Comparison of ENCODE assay signal across 8 cellular contexts in the genomic region with DNA sequence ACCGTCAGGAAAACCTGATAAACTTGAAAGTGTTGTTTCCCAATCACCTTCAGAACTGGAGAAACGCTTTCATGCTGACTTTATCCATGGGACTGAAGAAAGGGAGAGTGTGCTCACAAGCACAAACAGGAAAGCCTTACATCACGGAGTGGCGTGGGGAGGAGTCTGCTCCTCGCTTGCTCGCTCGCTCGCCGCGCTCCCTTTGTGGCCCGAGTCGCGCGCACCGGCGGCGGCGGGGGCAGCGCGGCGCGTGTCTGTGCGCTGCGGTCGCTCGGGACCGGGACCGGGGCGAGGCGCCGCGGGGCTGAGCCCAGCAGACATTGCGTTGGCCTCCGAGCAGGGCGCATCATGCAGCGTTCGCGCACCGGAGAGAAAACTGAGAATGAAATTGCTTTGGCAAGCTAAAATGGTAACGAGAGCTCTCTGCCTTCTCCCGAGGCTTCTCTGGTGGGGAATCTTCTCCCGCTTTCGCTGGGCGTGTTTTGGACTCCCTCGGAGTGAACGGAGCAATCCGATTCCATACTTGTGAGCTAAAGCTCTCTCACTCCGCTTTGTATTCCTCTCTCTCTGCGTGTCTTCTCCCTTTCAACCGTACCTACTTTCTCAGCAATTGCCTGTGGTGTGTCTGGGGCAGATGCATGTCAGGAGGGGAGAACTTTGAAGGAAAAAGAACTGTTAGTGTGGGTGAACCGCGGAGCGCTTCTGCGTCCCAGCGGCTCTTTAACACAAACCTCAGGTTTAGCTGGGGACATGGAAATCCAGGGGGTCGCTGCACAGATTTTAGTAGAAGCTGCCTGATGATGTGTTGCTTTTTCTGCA. TPM values are rescaled to one million over a fixed set of nuclear protein-coding genes. Genes with fewer than 3 reads are reported as not detected.
DNase-seq lines count a peak whose midpoint lies in the region; ATAC-seq, FAIRE-seq and TF ChIP-seq lines count a peak whose summit lies in the region.

A gene (plus strand): TSS at position 205 of the 819 bp plus-strand sequence. CDS start 178 bp downstream, at position 383.

- ATAC-seq in HG03460 (IDR thresholded peaks at IDR 0.05; ENCODE audit: unreplicated experiment) (peak; percentile 46), RWPE2 (ENCODE audit: low read depth) (peak; percentile 81)

- FAIRE-seq in GM19239 (lab: Jason Lieb, UNC), result peak; percentile 83

- peak within 1 kb of the TSS in 4 of 7 donors; percentile 2 to 78 (median 10) for H3K27ac Mint-ChIP-seq in CD4-positive, alpha-beta memory T cell
- peak within 1 kb of the TSS; percentile 89 to 99 (median 97) for H3K27ac Mint-ChIP-seq in brain

- POLR2A ChIA-PET in CD4-positive, alpha-beta memory T cell (lab: Charles Lee; ENCODE audit: partially characterized antibody), result no interaction called here

- in situ Hi-C loops in KBM-7 (cut with MboI; ENCODE audit: low pct_unique_long_range_greater_than_20kb, low sequenced_read_pairs), result no loop called here

- H3K27ac ChIP-seq in CD4-positive, alpha-beta memory T cell (ENCODE audit: low read depth, low read length), result no peak within 1 kb of the TSS
- no peak within 1 kb of the TSS for H3K27ac ChIP-seq in RWPE2 (ENCODE audit: poor library complexity, severe bottlenecking)
- H3K27ac ChIP-seq in iPS DF 6.9 (ENCODE audit: low read length), result no peak within 1 kb of the TSS

- H3K36me3 ChIP-seq in CD4-positive, alpha-beta memory T cell (ENCODE audit: insufficient read depth, low read length), result no peaks in the 10 kb centered on the region
- H3K36me3 ChIP-seq in RWPE2 (ENCODE audit: low read depth) (no peaks in the 10 kb centered on the region), iPS DF 6.9 (ENCODE audit: control insufficient read depth, insufficient read depth, low read length) (no peaks in the 10 kb centered on the region)

- CTCF ChIA-PET in CD4-positive, alpha-beta memory T cell (lab: Charles Lee; ENCODE audit: partially characterized antibody), result interaction anchor here (1.9 kb wide), 1 partner anchor 111 kb away, joined by 11 read pairs; no protein-coding TSS in a partner anchor

- H3K9me3 ChIP-seq in CD4-positive, alpha-beta memory T cell (ENCODE audit: control insufficient read depth in 1 of 2, low read length in 2 of 2), result no peaks in the 10 kb centered on the region
- H3K9me3 ChIP-seq in RWPE2 (ENCODE audit: severe bottlenecking), result peaks cover 5% of the 10 kb centered on the region
- no peaks in the 10 kb centered on the region for H3K9me3 ChIP-seq in iPS DF 6.9 (ENCODE audit: control insufficient read depth, insufficient read depth, low read length)

- H3K4me3 ChIP-seq in CD4-positive, alpha-beta memory T cell (ENCODE audit: low read length in 2 of 2), result peak within 1 kb of the TSS in 1 of 2 donors; percentile 55
- H3K4me3 ChIP-seq in RWPE2 (ENCODE audit: severe bottlenecking) (peak within 1 kb of the TSS; percentile 38), iPS DF 6.9 (ENCODE audit: low read length) (peak within 1 kb of the TSS; percentile 51; the same call in 1 of the 2 replicates)

- peaks cover 8% of the 10 kb centered on the region for H3K4me1 ChIP-seq in CD4-positive, alpha-beta memory T cell (ENCODE audit: insufficient read depth, low read length)
- peaks cover 4% of the 10 kb centered on the region for H3K4me1 ChIP-seq in RWPE2 (ENCODE audit: insufficient read depth, poor library complexity, severe bottlenecking)
- peaks cover 2% of the 10 kb centered on the region; the same call in 1 of the 2 replicates for H3K4me1 ChIP-seq in iPS DF 6.9 (ENCODE audit: control insufficient read depth, insufficient read depth, low read length)

- intact Hi-C loops in CD4-positive, alpha-beta memory T cell (cut with micrococcal nuclease), result no loop called here

- no peaks in the 10 kb centered on the region for H3K27me3 ChIP-seq in CD4-positive, alpha-beta memory T cell (ENCODE audit: insufficient read depth, low read length)
- no peaks in the 10 kb centered on the region for H3K27me3 ChIP-seq in RWPE2 (ENCODE audit: insufficient read depth, poor library complexity, severe bottlenecking)
- no peaks in the 10 kb centered on the region; the same call in 1 of the 2 replicates for H3K27me3 ChIP-seq in iPS DF 6.9 (ENCODE audit: control insufficient read depth, insufficient read depth, low read length)

- DNase-seq in CD4-positive, alpha-beta memory T cell, result peak in 4 of 5 donors; percentile 5 to 21 (median 16)
- DNase-seq in GM19239 (ENCODE audit: insufficient read length, low spot score) (peak; percentile 25), RWPE2 (ENCODE audit: low spot score) (no peak), iPS DF 6.9 (ENCODE audit: low read depth, low spot score) (no peak), putamen (ENCODE audit: low spot score) (peak; percentile 86), KBM-7 (no peak)

- peaks cover 8 to 12% of the 10 kb centered on the region in 2 donors for H3K36me3 Mint-ChIP-seq in CD4-positive, alpha-beta memory T cell
- peaks cover 30% of the 10 kb centered on the region for H3K36me3 Mint-ChIP-seq in brain

- no CpG with 5 or more reads among the region's 56 CpGs for WGBS in iPS DF 6.9 (ENCODE audit: insufficient coverage, insufficient read length)

- TF ChIP-seq CTCF in RWPE2 (IDR thresholded peaks at IDR 0.05; ENCODE audit: poor library complexity, severe bottlenecking), result no peak
- no peak for TF ChIP-seq CTCF in brain (conservative IDR thresholded peaks at IDR 0.05)

- peak within 1 kb of the TSS; percentile 85 to 95 (median 91) for H3K4me3 Mint-ChIP-seq in CD4-positive, alpha-beta memory T cell
- peak within 1 kb of the TSS; percentile 94 to 99 (median 97) for H3K4me3 Mint-ChIP-seq in brain

- peaks cover 9 to 40% (median 20%) of the 10 kb centered on the region in 8 donors for H3K9me3 Mint-ChIP-seq in CD4-positive, alpha-beta memory T cell
- H3K9me3 Mint-ChIP-seq in brain, result peaks cover 6 to 20% (median 11%) of the 10 kb centered on the region in 5 experiments

- H3K27me3 Mint-ChIP-seq in CD4-positive, alpha-beta memory T cell, result peaks cover 5 to 10% of the 10 kb centered on the region in 2 donors
- H3K27me3 Mint-ChIP-seq in brain, result peaks cover 3% of the 10 kb centered on the region

- peaks cover 5 to 7% (median 7%) of the 10 kb centered on the region in 4 donors for H3K4me1 Mint-ChIP-seq in CD4-positive, alpha-beta memory T cell
- peaks cover 55% of the 10 kb centered on the region for H3K4me1 Mint-ChIP-seq in brain

RNA-seq across cellular contexts. Expression of the gene that starts here (rescaled TPM):
- 1 to 10 TPM; 5.1 to 5.3 TPM for total RNA-seq in CD4-positive, alpha-beta memory T cell
- 1 to 10 TPM; 2.3 to 2.4 TPM for polyA plus RNA-seq in CD4-positive, alpha-beta memory T cell
- 15.1 TPM for polyA plus RNA-seq in brain (ENCODE audit: insufficient read depth, low read depth, low replicate concordance)

Comparison
In these comparisons a context has a peak if more than half of its experiments do, and no peak if none do; other contexts are left out.
1. DNase-seq: peak in CD4-positive, alpha-beta memory T cell (4 of 5), GM19239 (single experiment) and putamen (single experiment); none in RWPE2 (single experiment), iPS DF 6.9 (single experiment) and KBM-7 (single experiment).